In genomic region chr14:101039031-101039754, GRCh38 we compare ENCODE assay signal across 6 cellular contexts.
"Had no signal": no experiment of that assay in that cellular context is flagged by ENCODE, and none has a peak within 500 bp of the region (broad histone marks: within the 10 kb centered on the region; RNA-seq: fewer than 3 reads in every experiment).

No MANE protein-coding gene starts in this region.

- H3K27ac ChIP-seq: GM23248 had no signal

- H3K9me3 ChIP-seq: HAP-1 had no signal

- H3K4me3 ChIP-seq: GM23248, HAP-1, K562 had no signal

- DNase-seq: GM23248, GOT3, H7, IMR-90 had no signal

- H3K36me3 ChIP-seq: HAP-1 had no signal

- H3K4me1 ChIP-seq: HAP-1 had no signal
